9 cellular contexts compared by ENCODE assay signal in the genomic region with DNA sequence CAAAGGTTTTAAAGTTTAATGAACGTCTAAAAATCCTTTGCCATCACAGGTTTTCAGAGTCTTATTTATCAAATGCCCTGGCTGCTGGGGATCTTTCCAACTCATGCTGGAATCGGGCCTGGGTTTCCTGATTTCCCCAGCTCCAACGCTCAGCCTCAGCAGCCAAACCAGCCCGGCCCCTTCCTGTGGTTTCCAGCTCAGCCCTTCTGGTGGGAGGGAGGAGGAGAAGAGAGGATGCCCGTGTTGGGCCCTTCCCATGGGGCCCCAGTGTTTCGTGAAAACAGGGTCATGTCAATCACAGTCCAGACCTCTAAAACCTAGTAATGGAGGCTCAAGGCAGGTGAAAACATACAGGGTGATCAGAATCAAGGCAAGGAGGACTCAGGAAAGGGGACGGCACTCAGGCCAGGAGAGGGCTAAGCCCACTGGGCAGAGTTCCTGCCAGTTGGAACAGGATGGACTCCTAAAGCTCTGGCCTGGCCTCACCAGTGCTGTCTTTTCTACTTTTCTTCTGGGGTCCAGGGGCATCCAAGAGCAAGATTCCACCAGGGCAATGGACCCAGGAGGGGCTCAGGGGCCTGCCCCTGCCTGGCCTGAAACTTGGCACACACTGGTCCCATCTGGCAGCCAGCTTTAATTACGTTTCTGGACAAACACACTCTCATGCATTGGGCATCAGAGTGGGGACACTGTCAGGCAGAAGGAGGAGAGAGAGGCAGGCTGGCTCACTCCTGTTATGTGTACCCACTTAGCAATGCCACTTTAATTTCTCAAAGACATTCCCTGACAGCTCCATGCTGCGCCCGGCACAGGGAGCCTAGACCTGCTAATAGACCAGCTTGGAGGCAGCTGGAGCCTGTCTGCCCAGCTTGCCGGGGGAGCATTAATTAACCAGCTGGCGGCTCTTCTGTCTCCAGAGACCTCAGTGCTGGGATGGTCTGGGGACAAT.
DNase-seq lines count a peak whose midpoint lies in the region; TF ChIP-seq lines count a peak whose summit lies in the region.
"Had no signal": no experiment of that assay in that cellular context is flagged by ENCODE, and none has a peak within 500 bp of the region (broad histone marks: within the 10 kb centered on the region; RNA-seq: fewer than 3 reads in every experiment).

No MANE protein-coding gene starts in this region.

- peaks cover 0 to 14% (median 4%) of the 10 kb centered on the region in 3 donors for H3K36me3 Mint-ChIP-seq in CD8-positive, alpha-beta memory T cell

- peak overlapping the region; percentile 34 for H3K4me3 ChIP-seq in NB4 (ENCODE audit: low read depth, low read length)
- no peak overlapping the region for H3K4me3 ChIP-seq in CD8-positive, alpha-beta memory T cell (ENCODE audit: low read length)

- peaks cover 13% of the 10 kb centered on the region for H3K9me3 ChIP-seq in CD8-positive, alpha-beta memory T cell (ENCODE audit: low read length)

- peaks cover 14 to 16% of the 10 kb centered on the region in 2 donors for H3K27me3 Mint-ChIP-seq in CD8-positive, alpha-beta memory T cell

- DNase-seq in AML-193 (lab: John Stamatoyannopoulos, UW): peak; percentile 42 to 50
- DNase-seq in NB4 (ENCODE audit: low read depth): peak; percentile 84
- peak; percentile 31 for DNase-seq in cerebellar cortex (ENCODE audit: low spot score)
- peak; percentile 35 for DNase-seq in myocyte (ENCODE audit: low read depth)
- no peak for DNase-seq in CD8-positive, alpha-beta memory T cell
- no peak for DNase-seq in SW480 (ENCODE audit: low spot score)
- no peak for DNase-seq in LoVo (ENCODE audit: low spot score)
- DNase-seq in activated CD4-positive, CD25-positive, alpha-beta regulatory T cell (lab: John Stamatoyannopoulos, UW): no peak
- DNase-seq: NCI-H1048 had no signal

- no peak overlapping the region for H3K4me3 Mint-ChIP-seq in CD8-positive, alpha-beta memory T cell

- H3K9me3 Mint-ChIP-seq in CD8-positive, alpha-beta memory T cell: peaks cover 0 to 24% (median 17%) of the 10 kb centered on the region in 5 donors

- no peak for TF ChIP-seq CTCF in NB4 (IDR thresholded peaks at IDR 0.05; ENCODE audit: low read depth, low read length)

- POLR2A ChIA-PET in CD8-positive, alpha-beta memory T cell (lab: Charles Lee): no interaction called here

- H3K27ac Mint-ChIP-seq in CD8-positive, alpha-beta memory T cell: peak overlapping the region in 1 of 8 donors; percentile 72

- H3K36me3 ChIP-seq in CD8-positive, alpha-beta memory T cell (ENCODE audit: insufficient read depth, low read length): no peaks in the 10 kb centered on the region

- H3K27me3 ChIP-seq in CD8-positive, alpha-beta memory T cell (ENCODE audit: insufficient read depth, low read length, poor library complexity, severe bottlenecking): no peaks in the 10 kb centered on the region

- no peaks in the 10 kb centered on the region for H3K4me1 ChIP-seq in CD8-positive, alpha-beta memory T cell (ENCODE audit: insufficient read depth, low read length)

- H3K27ac ChIP-seq in CD8-positive, alpha-beta memory T cell (ENCODE audit: low read depth, low read length): no peak overlapping the region

- no peak for TF ChIP-seq POLR2A in NB4 (IDR thresholded peaks at IDR 0.05; ENCODE audit: extremely low read depth, insufficient read length)

- H3K4me1 Mint-ChIP-seq in CD8-positive, alpha-beta memory T cell: peaks cover 0 to 10% (median 4%) of the 10 kb centered on the region in 3 donors

- CTCF ChIA-PET in CD8-positive, alpha-beta memory T cell (lab: Charles Lee): no interaction called here

Comparison
In these comparisons a context has a peak if more than half of its experiments do, and no peak if none do; other contexts are left out.
1. DNase-seq: peak in AML-193 (2 of 2), NB4 (single experiment), cerebellar cortex (single experiment) and myocyte (single experiment); none in CD8-positive, alpha-beta memory T cell (0 of 5), SW480 (single experiment), LoVo (single experiment) and activated CD4-positive, CD25-positive, alpha-beta regulatory T cell (0 of 4).